13 cellular contexts compared by ENCODE assay signal in genomic region chr2:189002079-189002478, GRCh38. TPM values are rescaled to one million over a fixed set of nuclear protein-coding genes. Genes with fewer than 3 reads are reported as not detected.
DNase-seq lines count a peak whose midpoint lies in the region; ATAC-seq and TF ChIP-seq lines count a peak whose summit lies in the region.
"Had no signal": no experiment of that assay in that cellular context is flagged by ENCODE, and none has a peak within 500 bp of the region (broad histone marks: within the 10 kb centered on the region; RNA-seq: fewer than 3 reads in every experiment).

No MANE protein-coding gene starts in this region.

- no peaks in the 10 kb centered on the region for H3K27me3 Mint-ChIP-seq in chondrocyte (ENCODE audit: low read depth)

- DNase-seq in DMS53 (lab: John Stamatoyannopoulos, UW) (peak; percentile 23), DMS53 treated with DMSO at 0.1 percent for 48 hours (lab: John Stamatoyannopoulos, UW; ENCODE audit: unreplicated experiment) (no peak), chondrocyte (ENCODE audit: low spot score) (no peak), renal cortical epithelial cell (ENCODE audit: low read depth) (peak; percentile 14), NCI-H524 treated with DMSO at 0.1 percent for 48 hours (lab: John Stamatoyannopoulos, UW) (no peak)
- DNase-seq: effector CD8-positive, alpha-beta T cell; NCI-H526; psoas muscle; stimulated activated CD4-positive, alpha-beta T cell treated with anti-CD3 and anti-CD28 coated beads, Interleukin-4, amount 100 ng/mL, for 4 hours had no signal

- H3K27ac Mint-ChIP-seq in chondrocyte (ENCODE audit: unreplicated experiment) = peak overlapping the region; percentile 94
- H3K27ac Mint-ChIP-seq: activated naive CD8-positive, alpha-beta T cell had no signal

- no peak overlapping the region for H3K4me3 Mint-ChIP-seq in chondrocyte (ENCODE audit: unreplicated experiment)
- H3K4me3 Mint-ChIP-seq: activated naive CD8-positive, alpha-beta T cell had no signal

- no peaks in the 10 kb centered on the region for H3K9me3 Mint-ChIP-seq in chondrocyte (ENCODE audit: low read depth)

- peaks cover 64% of the 10 kb centered on the region for H3K36me3 Mint-ChIP-seq in chondrocyte (ENCODE audit: low read depth)
- H3K36me3 Mint-ChIP-seq: activated naive CD8-positive, alpha-beta T cell had no signal

- ATAC-seq in HG02610 (IDR thresholded peaks at IDR 0.05; ENCODE audit: unreplicated experiment) (no peak), HG03442 (IDR thresholded peaks at IDR 0.05; ENCODE audit: unreplicated experiment) (no peak)
- ATAC-seq: psoas muscle had no signal

- H3K4me1 Mint-ChIP-seq in chondrocyte (ENCODE audit: low read depth) = peaks cover 76% of the 10 kb centered on the region

- TF ChIP-seq CTCF in chondrocyte (IDR thresholded peaks at IDR 0.05) = no peak

TF ChIP-seq in PFSK-1, 5 proteins besides CTCF, POLR2A, EP300 and RAD21:
- TF ChIP-seq REST (IDR thresholded peaks at IDR 0.05; ENCODE audit: insufficient read depth in 1 of 2, low read depth in 2 of 2, low read length in 2 of 2) (no peak), TAF1 (IDR thresholded peaks at IDR 0.05; ENCODE audit: borderline replicate concordance, insufficient read depth, low read length) (no peak), POLR2AphosphoS5 (IDR thresholded peaks at IDR 0.05; ENCODE audit: low read depth, low read length) (no peak), FOXP2 (optimal IDR thresholded peaks at IDR 0.05; ENCODE audit: borderline replicate concordance, extremely low read depth, extremely low read length, insufficient read depth) (no peak), SIN3A (IDR thresholded peaks at IDR 0.05; ENCODE audit: borderline replicate concordance, insufficient read depth, low read length) (0 out of 2 replicates have a peak, but pooled peaks have one; percentile 38)

RNA-seq across cellular contexts. Expression of gene COL3A1, which starts 27.9 kb away (rescaled TPM):
- polyA plus RNA-seq in PFSK-1 (2012; ENCODE audit: insufficient read length, low read depth) = 15.0 TPM
- total RNA-seq in chondrocyte (7,827 to 10,007 TPM (median 8,099 TPM) in 3 replicates), renal cortical epithelial cell (1.6 and 18.2 TPM in 2 replicates)

Comparison
In these comparisons a context has a peak if more than half of its experiments do, and no peak if none do; other contexts are left out.
1. DNase-seq: peak in DMS53 (single experiment) and renal cortical epithelial cell (single experiment); none in DMS53 treated with DMSO at 0.1 percent for 48 hours (single experiment), chondrocyte (single experiment) and NCI-H524 treated with DMSO at 0.1 percent for 48 hours (single experiment).
2. RNA of gene COL3A1, which starts 27.9 kb away (total RNA-seq): 7,827 to 10,007 TPM in chondrocyte; 1.6 to 18.2 TPM in renal cortical epithelial cell; every median in the first group is over 100 times any median in the second.